In genomic region chr3:45227131-45227819, GRCh38 we compare ENCODE assay signal across 17 cellular contexts. TPM values are rescaled to one million over a fixed set of nuclear protein-coding genes. Genes with fewer than 3 reads are reported as not detected.
A peak's percentile ranks its signal among the peaks of the same experiment; 100 is the strongest.
DNase-seq lines count a peak whose midpoint lies in the region; ATAC-seq, FAIRE-seq and TF ChIP-seq lines count a peak whose summit lies in the region.
"Had no signal": no experiment of that assay in that cellular context is flagged by ENCODE, and none has a peak within 500 bp of the region (broad histone marks: within the 10 kb centered on the region; RNA-seq: fewer than 3 reads in every experiment).

No MANE protein-coding gene starts in this region.

- WGBS in GM23248 (ENCODE audit: low coverage in 1 of 2, low lambda C conversion rate in 2 of 2, missing lambda C conversion rate in 2 of 2), 2 experiments = 84 to 87% methylated on average over 6 of the region's 6 CpGs

- H2AFZ ChIP-seq in GM23248 = no peak overlapping the region

- no peak overlapping the region for H3K4me2 ChIP-seq in GM23248 (ENCODE audit: unreplicated experiment)

- H3K9ac ChIP-seq in GM23248 = no peak overlapping the region

- H3K36me3 Mint-ChIP-seq in CD14-positive monocyte = peaks cover 5 to 6% of the 10 kb centered on the region in 2 donors
- peaks cover 0 to 4% (median 0%) of the 10 kb centered on the region in 5 donors for H3K36me3 Mint-ChIP-seq in naive thymus-derived CD4-positive, alpha-beta T cell

- peaks cover 0 to 6% (median 5%) of the 10 kb centered on the region in 7 donors for H3K9me3 Mint-ChIP-seq in CD14-positive monocyte
- H3K9me3 Mint-ChIP-seq in naive thymus-derived CD4-positive, alpha-beta T cell = peaks cover 0 to 6% (median 0%) of the 10 kb centered on the region in 11 donors
- H3K9me3 Mint-ChIP-seq: effector memory CD8-positive, alpha-beta T cell had no signal

- H4K20me1 ChIP-seq in GM23248 (ENCODE audit: insufficient read depth) = no peaks in the 10 kb centered on the region

- peak overlapping the region; percentile 12 to 83 for H3K4me3 Mint-ChIP-seq in CD14-positive monocyte
- H3K4me3 Mint-ChIP-seq in naive thymus-derived CD4-positive, alpha-beta T cell = peak overlapping the region; percentile 54 to 85 (median 78)

- H3K9me2 ChIP-seq in GM23248 (ENCODE audit: insufficient read depth) = no peaks in the 10 kb centered on the region

- peaks cover 11% of the 10 kb centered on the region; the same call in 1 of the 2 replicates for H3F3A ChIP-seq in GM23248 (ENCODE audit: insufficient read depth)

- no peaks in the 10 kb centered on the region for H3K27me3 ChIP-seq in GM23248 (replicated peaks; ENCODE audit: insufficient read depth)
- H3K27me3 ChIP-seq in bronchial epithelial cell (ENCODE audit: control insufficient read depth, insufficient read depth, low read length) = peaks cover 2% of the 10 kb centered on the region
- H3K27me3 ChIP-seq in naive thymus-derived CD4-positive, alpha-beta T cell (ENCODE audit: control insufficient read depth in 2 of 2, insufficient read depth in 2 of 2, low read length in 2 of 2) = peaks cover 8 to 14% of the 10 kb centered on the region in 2 donors

- ATAC-seq in naive thymus-derived CD4-positive, alpha-beta T cell = no peak

- POLR2A ChIA-PET in naive thymus-derived CD4-positive, alpha-beta T cell (lab: Charles Lee) = no interaction called here

- in situ Hi-C loops in GM23248 (cut with MboI) = no loop called here

- no peaks in the 10 kb centered on the region for H3K36me3 ChIP-seq in GM23248 (ENCODE audit: low read depth)
- H3K36me3 ChIP-seq in bronchial epithelial cell (ENCODE audit: control insufficient read depth, insufficient read depth, low read length) = no peaks in the 10 kb centered on the region
- no peaks in the 10 kb centered on the region for H3K36me3 ChIP-seq in naive thymus-derived CD4-positive, alpha-beta T cell (ENCODE audit: control insufficient read depth in 2 of 3, insufficient read depth in 3 of 3, low read length in 3 of 3)
- H3K36me3 ChIP-seq: gastrocnemius medialis had no signal

- peaks cover 54 to 62% (median 59%) of the 10 kb centered on the region in 3 donors for H3K27me3 Mint-ChIP-seq in CD14-positive monocyte (ENCODE audit: low read depth in 3 of 3)
- H3K27me3 Mint-ChIP-seq in naive thymus-derived CD4-positive, alpha-beta T cell = peaks cover 74 to 80% (median 76%) of the 10 kb centered on the region in 5 donors

- no peak for TF ChIP-seq CTCF in CD14-positive monocyte (IDR thresholded peaks at IDR 0.05)
- no peak for TF ChIP-seq CTCF in bronchial epithelial cell (IDR thresholded peaks at IDR 0.05; ENCODE audit: insufficient read depth, low read length, severe bottlenecking)
- no peak for TF ChIP-seq CTCF in GM20000 (IDR thresholded peaks at IDR 0.05; ENCODE audit: extremely low read depth, missing control alignments)

- peaks cover 8% of the 10 kb centered on the region for H3K4me1 Mint-ChIP-seq in CD14-positive monocyte
- H3K4me1 Mint-ChIP-seq in naive thymus-derived CD4-positive, alpha-beta T cell = peaks cover 10 to 16% (median 13%) of the 10 kb centered on the region in 7 donors

- peaks cover 27% of the 10 kb centered on the region for H3K79me2 ChIP-seq in GM23248 (ENCODE audit: insufficient read depth)

- no peak for DNase-seq in CD14-positive monocyte (ENCODE audit: low spot score)
- peak; percentile 16 for DNase-seq in GM23248
- no peak for DNase-seq in bronchial epithelial cell (ENCODE audit: low read depth)
- no peak for DNase-seq in naive thymus-derived CD4-positive, alpha-beta T cell
- DNase-seq in NCI-H2227 (lab: John Stamatoyannopoulos, UW; ENCODE audit: unreplicated experiment) = no peak
- no peak for DNase-seq in GM19239 (ENCODE audit: insufficient read length, low spot score)
- no peak for DNase-seq in NCI-H1436 (lab: John Stamatoyannopoulos, UW)
- no peak for DNase-seq in GM20000 (ENCODE audit: low spot score)
- DNase-seq: activated CD4-positive, alpha-beta T cell treated with anti-CD3 and anti-CD28 coated beads for 1 hour; AML-193; effector memory CD8-positive, alpha-beta T cell; gastrocnemius medialis; mucosa of descending colon; NCI-H524 treated with DMSO at 0.1 percent for 48 hours; T-helper 1 cell had no signal

- FAIRE-seq in bronchial epithelial cell (lab: Jason Lieb, UNC) (peak; percentile 52), GM19239 (lab: Jason Lieb, UNC) (no peak)
- FAIRE-seq: keratinocyte had no signal

- CTCF ChIA-PET in naive thymus-derived CD4-positive, alpha-beta T cell (lab: Charles Lee) = interaction anchor here (0.6 kb wide), 1 partner anchor 606 kb away, joined by 3 read pairs; no protein-coding TSS in a partner anchor

- H3K9me3 ChIP-seq in GM23248 (ENCODE audit: low read depth) = no peaks in the 10 kb centered on the region
- no peaks in the 10 kb centered on the region for H3K9me3 ChIP-seq in naive thymus-derived CD4-positive, alpha-beta T cell (ENCODE audit: control insufficient read depth in 2 of 3, low read length in 3 of 3)
- H3K9me3 ChIP-seq: gastrocnemius medialis, mucosa of descending colon had no signal

- intact Hi-C loops in CD14-positive monocyte (cut with micrococcal nuclease) = loop anchor here in 1 of 2 donors (5.0 to 10.0 kb wide), 2 partner anchors 275 to 438 kb away; no protein-coding TSS in a partner anchor
- intact Hi-C loops in naive thymus-derived CD4-positive, alpha-beta T cell (cut with micrococcal nuclease) = loop anchor here (5.0 to 10.0 kb wide), 4 partner anchors 115 to 465 kb away; partner anchors contain the start of genes KIAA1143 (in 1 of the 2) and KIF15 (in 1 of the 2)

- H3K4me1 ChIP-seq in GM23248 (ENCODE audit: insufficient read depth) = 0 out of 2 replicates have a peak, but pooled peaks cover 11% of the 10 kb centered on the region
- H3K4me1 ChIP-seq in naive thymus-derived CD4-positive, alpha-beta T cell (ENCODE audit: control insufficient read depth in 2 of 2, insufficient read depth in 2 of 2, low read length in 2 of 2) = peaks cover 4 to 7% of the 10 kb centered on the region in 2 donors

- H3K4me3 ChIP-seq in GM23248 = no peak overlapping the region
- no peak overlapping the region for H3K4me3 ChIP-seq in bronchial epithelial cell (ENCODE audit: low read depth, low read length)
- no peak overlapping the region for H3K4me3 ChIP-seq in naive thymus-derived CD4-positive, alpha-beta T cell (ENCODE audit: low read length)
- H3K4me3 ChIP-seq: mucosa of descending colon had no signal

- H3K27ac Mint-ChIP-seq in CD14-positive monocyte = no peak overlapping the region
- H3K27ac Mint-ChIP-seq in naive thymus-derived CD4-positive, alpha-beta T cell = no peak overlapping the region
- H3K27ac Mint-ChIP-seq: effector memory CD8-positive, alpha-beta T cell had no signal

- H3K27ac ChIP-seq in GM23248 = no peak overlapping the region
- no peak overlapping the region for H3K27ac ChIP-seq in naive thymus-derived CD4-positive, alpha-beta T cell (ENCODE audit: low read depth, low read length)
- H3K27ac ChIP-seq: gastrocnemius medialis had no signal

RNA-seq across cellular contexts. Expression of gene TMEM158, which starts 1.2 kb away (rescaled TPM):
- polyA plus RNA-seq in CD14-positive monocyte (under 1 TPM in 1 of 2 donors, not detected in 1; 0.19 TPM), GM23248 (2016; fragmentation: Nextera tagmentation; extraction: Ambion mirVana) (3.3 and 4.5 TPM in 2 replicates)
- total RNA-seq in GM23248 (2014; rRNA removed; shearing (Covaris generic)) = 24.4 and 33.0 TPM in 2 replicates
- total RNA-seq in bronchial epithelial cell = 1.3 and 1.6 TPM in 2 replicates
- total RNA-seq in naive thymus-derived CD4-positive, alpha-beta T cell = under 1 TPM in 3 of 5 experiments, not detected in 2; 0.27 to 0.96 (median 0.60) TPM
- polyA plus RNA-seq in naive thymus-derived CD4-positive, alpha-beta T cell = not detected
- total RNA-seq: G401 had no signal
